ENCODE assay signal across 21 cellular contexts in genomic region chr16:88553739-88554138, GRCh38.
"Had no signal": no experiment of that assay in that cellular context is flagged by ENCODE, and none has a peak within 500 bp of the region (broad histone marks: within the 10 kb centered on the region; RNA-seq: fewer than 3 reads in every experiment).

No MANE protein-coding gene starts in this region.

- ATAC-seq: activated T-cell treated with anti-CD3 and anti-CD28 coated beads, Interleukin-2, amount 50 U/mL, for 4 hours; WTC11 had no signal

- H3K4me1 ChIP-seq: SJSA1 had no signal

- H3K36me3 ChIP-seq: brain microvascular endothelial cell, cardiac muscle cell, MG63, Peyer's patch, SJSA1 had no signal

- DNase-seq: activated CD4-positive, alpha-beta T cell treated with anti-CD3 and anti-CD28 coated beads for 48 hours; activated CD4-positive, alpha-beta T cell treated with anti-CD3 and anti-CD28 coated beads, Interleukin-2, amount 50 U/mL, for 48 hours; activated CD4-positive, CD25-positive, alpha-beta regulatory T cell treated with anti-CD3 and anti-CD28 coated beads, Interleukin-2, amount 50 U/mL, for 72 hours; activated gamma-delta T cell treated with Interleukin-2 at 50 U/mL for 16 hours; activated naive CD4-positive, alpha-beta T cell treated with anti-CD3 and anti-CD28 coated beads, Interleukin-2, amount 10 ng/mL, durations not matched to agents 7 days and 5 days; activated naive CD8-positive, alpha-beta T cell treated with anti-CD3 and anti-CD28 coated beads for 36 hours; activated T-cell treated with anti-CD3 and anti-CD28 coated beads, Interleukin-2, amount 50 U/mL, for 4 hours; brain microvascular endothelial cell; MG63; NCI-H1105 treated with DMSO at 0.1 percent for 48 hours; NCI-H146; NCI-H187 treated with DMSO at 0.1 percent for 48 hours; NCI-H2081 treated with DMSO at 0.1 percent for 48 hours; NCI-H446; NCI-H524; Peyer's patch; SHP77 had no signal

- H3K9me3 ChIP-seq: MG63 had no signal

- H3K27ac ChIP-seq: brain microvascular endothelial cell, cardiac muscle cell, Peyer's patch, RWPE1, SJSA1 had no signal

- H3K4me3 ChIP-seq: cardiac muscle cell, MG63, Peyer's patch, SJSA1 had no signal

- H3K27me3 ChIP-seq: Peyer's patch had no signal
